Comparison of ENCODE assay signal across 7 cellular contexts in genomic region chr16:51262428-51262827, GRCh38.
"Had no signal": no experiment of that assay in that cellular context is flagged by ENCODE, and none has a peak within 500 bp of the region (broad histone marks: within the 10 kb centered on the region; RNA-seq: fewer than 3 reads in every experiment).

No MANE protein-coding gene starts in this region.

- DNase-seq: IMR-90, KBM-7, KG1 had no signal

- ATAC-seq: K562 had no signal

- H3K4me1 Mint-ChIP-seq: IgD-negative memory B cell had no signal

- H3K27me3 Mint-ChIP-seq: IgD-negative memory B cell had no signal

- H3K36me3 Mint-ChIP-seq: IgD-negative memory B cell had no signal

- H3K4me3 Mint-ChIP-seq: IgD-negative memory B cell had no signal

- H3K27ac Mint-ChIP-seq: IgD-negative memory B cell had no signal

- H3K27ac ChIP-seq: HL-60 had no signal

- FAIRE-seq: HTR-8/SVneo, K562 had no signal

- H3K4me3 ChIP-seq: K562 had no signal
